Comparison of ENCODE assay signal across 18 cellular contexts in genomic region chr14:31819281-31819680, GRCh38.
DNase-seq lines count a peak whose midpoint lies in the region; ATAC-seq, FAIRE-seq and TF ChIP-seq lines count a peak whose summit lies in the region.
"Had no signal": no experiment of that assay in that cellular context is flagged by ENCODE, and none has a peak within 500 bp of the region (broad histone marks: within the 10 kb centered on the region; RNA-seq: fewer than 3 reads in every experiment).

No MANE protein-coding gene starts in this region.

- H3K36me3 ChIP-seq in HCT116 (ENCODE audit: control insufficient read depth in 1 of 2, insufficient read depth in 2 of 2, low read length in 2 of 2) (no peaks in the 10 kb centered on the region), PC-3 (ENCODE audit: low read depth, low read length) (no peaks in the 10 kb centered on the region), keratinocyte (ENCODE audit: control insufficient read depth in 2 of 2, extremely low read depth in 1 of 2, insufficient read depth in 2 of 2, low read length in 2 of 2) (no peaks in the 10 kb centered on the region)
- H3K36me3 ChIP-seq: Peyer's patch had no signal

- H3K4me3 ChIP-seq in HCT116 (replicated peaks in 1 of 2; ENCODE audit: low read depth in 1 of 2, low read length in 2 of 2) (no peak overlapping the region), PC-3 (ENCODE audit: low read length) (no peak overlapping the region), keratinocyte (ENCODE audit: control insufficient read depth in 2 of 3, extremely low read depth in 1 of 3, insufficient read depth in 2 of 3, low read depth in 1 of 3, low read length in 3 of 3) (no peak overlapping the region)
- H3K4me3 ChIP-seq: GM23338, Peyer's patch had no signal

- RAD21 ChIA-PET in HCT116 (lab: Charles Lee; ENCODE audit: low non-redundant PET in 1 of 2, low total read pairs in 2 of 2, uncharacterized antibody in 2 of 2, unreplicated experiment in 2 of 2), result interaction anchor here in 1 of 2 experiments (0.6 kb wide), 1 partner anchor 303 kb away, joined by 3 read pairs; no protein-coding TSS in a partner anchor

- H3K27ac Mint-ChIP-seq in activated T-helper 1 cell treated with anti-CD3 and anti-CD28 coated beads, Interleukin-12 subunit alpha, Interleukin-12 subunit beta, Interleukin-2, Interleukin-4 antibody, amounts not matched to agents 30 ng/mL and 10 ng/mL and 1 ng/mL, durations not matched to agents 14 hours and 24 hours and 36 hours, result no peak overlapping the region
- no peak overlapping the region for H3K27ac Mint-ChIP-seq in natural killer cell treated with Interleukin-12 subunit alpha and Interleukin-12 subunit beta and Interleukin-15 and Interleukin-18, amount 100 ng/mL, for 72 hours
- H3K27ac Mint-ChIP-seq: CD14-positive monocyte; GM23338; T-helper 1 cell treated with Interleukin-12 subunit alpha and Interleukin-12 subunit beta and Interleukin-4 antibody, amounts not matched to agents 30 μg/mL and 1 μg/mL, for 36 hours had no signal

- no TSS peak for BruUV-seq in HCT116 (replicated peaks; lab: Mats Ljungman, UMichigan)
- no TSS peak for BruUV-seq in PC-3 (replicated peaks; lab: Mats Ljungman, UMichigan)

- CTCF ChIA-PET in HCT116 (lab: Charles Lee), result no interaction called here
- CTCF ChIA-PET in PC-3 (lab: Charles Lee), result no interaction called here

- no peak for TF ChIP-seq POLR2A in HCT116 (IDR thresholded peaks at IDR 0.05; ENCODE audit: borderline replicate concordance, extremely low read depth, insufficient read depth, insufficient read length)

- dilution Hi-C loops in keratinocyte (cut with MboI; ENCODE audit: extremely low pct_ligation_motif_present, low sequenced_read_pairs), result no loop called here

- H3K9me3 ChIP-seq in HCT116 (ENCODE audit: control insufficient read depth in 1 of 2, insufficient read depth in 1 of 2, low read depth in 1 of 2, low read length in 2 of 2) (no peaks in the 10 kb centered on the region), PC-3 (ENCODE audit: low read length) (no peaks in the 10 kb centered on the region), keratinocyte (ENCODE audit: control insufficient read depth, low read depth, low read length) (no peaks in the 10 kb centered on the region)
- H3K9me3 ChIP-seq: Peyer's patch had no signal

- H4K20me1 ChIP-seq in HCT116 (ENCODE audit: insufficient read depth) (no peaks in the 10 kb centered on the region), PC-3 (ENCODE audit: low read length) (no peaks in the 10 kb centered on the region), keratinocyte (ENCODE audit: control insufficient read depth, extremely low read depth, insufficient read depth, low read length) (no peaks in the 10 kb centered on the region)

- no peak for TF ChIP-seq RAD21 in HCT116 (IDR thresholded peaks at IDR 0.05; ENCODE audit: low read depth)

- TF ChIP-seq CTCF in HCT116 (IDR thresholded peaks at IDR 0.05 in 2 of 3, conservative IDR thresholded peaks at IDR 0.05 in 1 of 3; ENCODE audit: borderline replicate concordance in 1 of 3, insufficient read depth in 1 of 3, low read depth in 2 of 3, low read length in 2 of 3), result no peak
- TF ChIP-seq CTCF in PC-3 (conservative IDR thresholded peaks at IDR 0.05; ENCODE audit: low read depth, low read length), result no peak
- no peak for TF ChIP-seq CTCF in keratinocyte (optimal IDR thresholded peaks at IDR 0.05 in 1 of 3, IDR thresholded peaks at IDR 0.05 in 1 of 3, conservative IDR thresholded peaks at IDR 0.05 in 1 of 3; ENCODE audit: extremely low read depth in 1 of 3, insufficient read depth in 2 of 3, low read length in 3 of 3)
- no peak for TF ChIP-seq CTCF in D721Med (IDR thresholded peaks at IDR 0.05; ENCODE audit: insufficient read depth, missing control alignments)

- no peaks in the 10 kb centered on the region for H3K27me3 ChIP-seq in HCT116 (ENCODE audit: insufficient read depth, low read length)
- H3K27me3 ChIP-seq in PC-3 (ENCODE audit: low read length), result no peaks in the 10 kb centered on the region
- no peaks in the 10 kb centered on the region for H3K27me3 ChIP-seq in keratinocyte (ENCODE audit: control insufficient read depth, extremely low read depth, insufficient read depth, low read length)
- H3K27me3 ChIP-seq: Peyer's patch had no signal

- H3K4me2 ChIP-seq in HCT116 (ENCODE audit: low read length) (peak overlapping the region; percentile 71), PC-3 (ENCODE audit: low read length) (peak overlapping the region; percentile 32), keratinocyte (ENCODE audit: control insufficient read depth, extremely low read depth, insufficient read depth, low read depth, low read length) (peak overlapping the region; percentile 52)
- H3K4me2 ChIP-seq: GM23338 had no signal

- FAIRE-seq in keratinocyte (lab: Jason Lieb, UNC) (peak; percentile 69), D721Med (lab: Jason Lieb, UNC) (no peak)

- intact Hi-C loops in HCT116 (cut with micrococcal nuclease) (no loop called here), PC-3 (cut with micrococcal nuclease) (loop anchor here (10.0 kb wide), 1 partner anchor 256 kb away; the partner anchor contains the start of gene ARHGAP5)
- intact Hi-C loops in activated T-helper 1 cell treated with anti-CD3 and anti-CD28 coated beads, Interleukin-12 subunit alpha, Interleukin-12 subunit beta, Interleukin-2, Interleukin-4 antibody, amounts not matched to agents 30 ng/mL and 10 ng/mL and 1 ng/mL, durations not matched to agents 14 hours and 24 hours and 36 hours (cut with micrococcal nuclease), result no loop called here

- no peaks in the 10 kb centered on the region for H3K4me1 Mint-ChIP-seq in activated T-helper 1 cell treated with anti-CD3 and anti-CD28 coated beads, Interleukin-12 subunit alpha, Interleukin-12 subunit beta, Interleukin-2, Interleukin-4 antibody, amounts not matched to agents 30 ng/mL and 10 ng/mL and 1 ng/mL, durations not matched to agents 14 hours and 24 hours and 36 hours (ENCODE audit: low read depth)
- H3K4me1 Mint-ChIP-seq in natural killer cell treated with Interleukin-12 subunit alpha and Interleukin-12 subunit beta and Interleukin-15 and Interleukin-18, amount 100 ng/mL, for 72 hours (ENCODE audit: low read depth in 2 of 2), result no peaks in the 10 kb centered on the region
- H3K4me1 Mint-ChIP-seq: CD14-positive monocyte, GM23338 had no signal

- H2AFZ ChIP-seq in HCT116 (ENCODE audit: low read depth, low read length, poor library complexity, severe bottlenecking) (no peak overlapping the region), PC-3 (ENCODE audit: low read length) (no peak overlapping the region), keratinocyte (ENCODE audit: control insufficient read depth, low read length) (no peak overlapping the region)
- H2AFZ ChIP-seq: GM23338 had no signal

- H3K36me3 Mint-ChIP-seq in activated T-helper 1 cell treated with anti-CD3 and anti-CD28 coated beads, Interleukin-12 subunit alpha, Interleukin-12 subunit beta, Interleukin-2, Interleukin-4 antibody, amounts not matched to agents 30 ng/mL and 10 ng/mL and 1 ng/mL, durations not matched to agents 14 hours and 24 hours and 36 hours (ENCODE audit: low read depth), result no peaks in the 10 kb centered on the region
- H3K36me3 Mint-ChIP-seq in natural killer cell treated with Interleukin-12 subunit alpha and Interleukin-12 subunit beta and Interleukin-15 and Interleukin-18, amount 100 ng/mL, for 72 hours, result peaks cover 26% of the 10 kb centered on the region

- H3K9me2 ChIP-seq in HCT116 (ENCODE audit: insufficient read depth) (no peaks in the 10 kb centered on the region), PC-3 (replicated peaks; ENCODE audit: low read length) (no peaks in the 10 kb centered on the region)

- H3K79me2 ChIP-seq in HCT116 (ENCODE audit: insufficient read depth, low read length), result no peaks in the 10 kb centered on the region
- no peaks in the 10 kb centered on the region for H3K79me2 ChIP-seq in PC-3 (ENCODE audit: low read length)
- H3K79me2 ChIP-seq in keratinocyte (ENCODE audit: control insufficient read depth, insufficient read depth, low read length), result no peaks in the 10 kb centered on the region

- H3F3A ChIP-seq in PC-3 (ENCODE audit: low read length, unreplicated experiment), result no peaks in the 10 kb centered on the region

- POLR2A ChIA-PET in HCT116 (lab: Charles Lee), result no interaction called here
- POLR2A ChIA-PET in PC-3 (lab: Charles Lee; ENCODE audit: unreplicated experiment), result no interaction called here

- peaks cover 19% of the 10 kb centered on the region for H3K9me3 Mint-ChIP-seq in activated T-helper 1 cell treated with anti-CD3 and anti-CD28 coated beads, Interleukin-12 subunit alpha, Interleukin-12 subunit beta, Interleukin-2, Interleukin-4 antibody, amounts not matched to agents 30 ng/mL and 10 ng/mL and 1 ng/mL, durations not matched to agents 14 hours and 24 hours and 36 hours
- peaks cover 18% of the 10 kb centered on the region for H3K9me3 Mint-ChIP-seq in natural killer cell treated with Interleukin-12 subunit alpha and Interleukin-12 subunit beta and Interleukin-15 and Interleukin-18, amount 100 ng/mL, for 72 hours

- H3K4me3 Mint-ChIP-seq in activated T-helper 1 cell treated with anti-CD3 and anti-CD28 coated beads, Interleukin-12 subunit alpha, Interleukin-12 subunit beta, Interleukin-2, Interleukin-4 antibody, amounts not matched to agents 30 ng/mL and 10 ng/mL and 1 ng/mL, durations not matched to agents 14 hours and 24 hours and 36 hours, result no peak overlapping the region
- no peak overlapping the region for H3K4me3 Mint-ChIP-seq in natural killer cell treated with Interleukin-12 subunit alpha and Interleukin-12 subunit beta and Interleukin-15 and Interleukin-18, amount 100 ng/mL, for 72 hours
- H3K4me3 Mint-ChIP-seq: CD14-positive monocyte; GM23338; T-helper 1 cell treated with Interleukin-12 subunit alpha and Interleukin-12 subunit beta and Interleukin-4 antibody, amounts not matched to agents 30 μg/mL and 1 μg/mL, for 36 hours had no signal

- ATAC-seq in HCT116, result no peak
- ATAC-seq in PC-3, result peak; percentile 64
- no peak for ATAC-seq in SK-N-SH treated with all-trans-retinoic acid at 6 μM for 48 hours
- no peak for ATAC-seq in natural killer cell treated with Interleukin-12 subunit alpha and Interleukin-12 subunit beta and Interleukin-15 and Interleukin-18, amount 100 ng/mL, for 72 hours
- ATAC-seq: GM23338 had no signal

- H3K4me1 ChIP-seq in HCT116 (ENCODE audit: control insufficient read depth in 1 of 2, insufficient read depth in 2 of 2, low read length in 2 of 2) (peaks cover 18 to 21% of the 10 kb centered on the region in 2 experiments), PC-3 (ENCODE audit: insufficient read depth, low read length) (peaks cover 14% of the 10 kb centered on the region), keratinocyte (ENCODE audit: control insufficient read depth, extremely low read depth, insufficient read depth, low read length) (peaks cover 14% of the 10 kb centered on the region)
- H3K4me1 ChIP-seq: Peyer's patch had no signal

- no peaks in the 10 kb centered on the region for H3K9me1 ChIP-seq in keratinocyte (ENCODE audit: control insufficient read depth, extremely low read depth, insufficient read depth, low read length)

- peak overlapping the region; percentile 70; the same call in 1 of the 2 replicates for H3K27ac ChIP-seq in HCT116 (ENCODE audit: low read depth, low read length)
- no peak overlapping the region for H3K27ac ChIP-seq in PC-3 (ENCODE audit: low read length)
- no peak overlapping the region for H3K27ac ChIP-seq in keratinocyte (ENCODE audit: control insufficient read depth, insufficient read depth, low read length)
- H3K27ac ChIP-seq: Peyer's patch had no signal

- no peaks in the 10 kb centered on the region for H3K27me3 Mint-ChIP-seq in activated T-helper 1 cell treated with anti-CD3 and anti-CD28 coated beads, Interleukin-12 subunit alpha, Interleukin-12 subunit beta, Interleukin-2, Interleukin-4 antibody, amounts not matched to agents 30 ng/mL and 10 ng/mL and 1 ng/mL, durations not matched to agents 14 hours and 24 hours and 36 hours (ENCODE audit: insufficient read depth)
- no peaks in the 10 kb centered on the region for H3K27me3 Mint-ChIP-seq in natural killer cell treated with Interleukin-12 subunit alpha and Interleukin-12 subunit beta and Interleukin-15 and Interleukin-18, amount 100 ng/mL, for 72 hours

- DNase-seq in HCT116 (ENCODE audit: low read depth, low spot score), result no peak
- DNase-seq in PC-3, result peak; percentile 12
- DNase-seq in keratinocyte (ENCODE audit: low read depth, low spot score), result no peak
- DNase-seq in activated T-helper 1 cell treated with anti-CD3 and anti-CD28 coated beads, Interleukin-12 subunit alpha, Interleukin-12 subunit beta, Interleukin-2, Interleukin-4 antibody, amounts not matched to agents 30 ng/mL and 10 ng/mL and 1 ng/mL, durations not matched to agents 14 hours and 24 hours and 36 hours (ENCODE audit: low spot score), result no peak
- DNase-seq in natural killer cell treated with Interleukin-12 subunit alpha and Interleukin-12 subunit beta and Interleukin-15 and Interleukin-18, amount 100 ng/mL, for 72 hours (ENCODE audit: low spot score), result no peak
- DNase-seq in D721Med (ENCODE audit: insufficient read length, low spot score), result no peak
- DNase-seq: AML-193, GF-D8, NCI-H1105 treated with DMSO at 0.1 percent for 48 hours, NCI-H1694, NCI-H2227 treated with DMSO at 0.1 percent for 48 hours, NCI-H510A treated with DMSO at 0.1 percent for 48 hours, Peyer's patch, SIG-M5 had no signal

- H3K9ac ChIP-seq in HCT116 (ENCODE audit: low read length) (peak overlapping the region; percentile 10; the same call in 1 of the 2 replicates), PC-3 (ENCODE audit: low read length) (no peak overlapping the region), keratinocyte (ENCODE audit: control insufficient read depth, extremely low read depth, insufficient read depth, low read length) (no peak overlapping the region)
